In the genomic region with DNA sequence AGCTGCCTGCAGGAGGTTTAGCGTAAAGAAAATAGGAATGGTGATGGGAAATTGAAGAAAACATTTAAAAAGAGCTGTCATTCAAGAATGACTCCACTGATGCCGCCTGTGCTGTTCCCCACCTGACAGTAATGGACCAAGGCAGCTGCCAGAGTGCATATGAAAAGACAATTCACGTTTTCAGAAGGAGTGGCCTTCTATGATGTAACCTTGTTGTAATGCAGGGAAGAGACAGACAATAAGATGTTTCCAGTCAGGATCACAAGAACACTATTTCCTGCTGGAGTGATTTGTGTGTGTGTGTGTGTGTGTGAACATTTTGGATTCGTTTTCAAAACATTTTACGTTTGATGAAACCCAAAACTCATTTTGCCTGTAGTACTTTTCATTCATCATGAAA, we compare ENCODE assay signal across 13 cellular contexts.
A peak's percentile ranks its signal among the peaks of the same experiment; 100 is the strongest.
DNase-seq lines count a peak whose midpoint lies in the region; ATAC-seq and TF ChIP-seq lines count a peak whose summit lies in the region.
"Had no signal": no experiment of that assay in that cellular context is flagged by ENCODE, and none has a peak within 500 bp of the region (broad histone marks: within the 10 kb centered on the region; RNA-seq: fewer than 3 reads in every experiment).

No MANE protein-coding gene starts in this region.

- intact Hi-C loops in MCF 10A (cut with micrococcal nuclease) (no loop called here), breast epithelium (cut with DNase I; ENCODE audit: low total_unique reads) (no loop called here), aorta (cut with DNase I) (loop anchor here in 1 of 2 donors (5.0 kb wide), 1 partner anchor 36 kb away; no protein-coding TSS in a partner anchor)

- no TSS peak for BruUV-seq in MCF 10A (replicated peaks; lab: Mats Ljungman, UMichigan)

- CTCF ChIA-PET in MCF 10A (lab: Yijun Ruan, JAX): interaction anchor here (1.3 to 1.5 kb wide), 2 partner anchors 30 to 37 kb away, joined by 3 to 5 read pairs; no protein-coding TSS in a partner anchor

- H3K4me3 Mint-ChIP-seq in MCF 10A (ENCODE audit: unreplicated experiment) (no peak overlapping the region), nephron progenitor cell (no peak overlapping the region)
- H3K4me3 Mint-ChIP-seq: central memory CD8-positive, alpha-beta T cell had no signal

- H3K27me3 ChIP-seq in breast epithelium (no peaks in the 10 kb centered on the region), aorta (ENCODE audit: control insufficient read depth in 1 of 2, insufficient read depth in 2 of 2, low read length in 1 of 2) (no peaks in the 10 kb centered on the region)
- H3K27me3 ChIP-seq: hepatocyte, MG63 had no signal

- H3K4me3 ChIP-seq in breast epithelium (no peak overlapping the region), aorta (ENCODE audit: low read length in 2 of 2) (no peak overlapping the region)
- H3K4me3 ChIP-seq: hepatocyte, MG63 had no signal

- TF ChIP-seq POLR2A in breast epithelium (IDR thresholded peaks at IDR 0.05): no peak

- H3K27ac ChIP-seq in breast epithelium (no peak overlapping the region), aorta (ENCODE audit: low read depth in 1 of 2, low read length in 2 of 2) (peak overlapping the region; percentile 89 to 91)
- H3K27ac ChIP-seq: hepatocyte had no signal

- ATAC-seq in SK-N-SH treated with all-trans-retinoic acid at 6 μM for 48 hours: peak; percentile 49; the same call in 2 of the 3 replicates
- ATAC-seq in aorta (ENCODE audit: low FRiP score): no peak

- H3K27me3 Mint-ChIP-seq in MCF 10A (ENCODE audit: insufficient read depth, unreplicated experiment): no peaks in the 10 kb centered on the region
- H3K27me3 Mint-ChIP-seq in nephron progenitor cell (ENCODE audit: low read depth, poor library complexity): no peaks in the 10 kb centered on the region
- H3K27me3 Mint-ChIP-seq: central memory CD8-positive, alpha-beta T cell had no signal

- WGBS in aorta, 2 donors: 27 to 32% methylated on average over 5 of the region's 5 CpGs

- TF ChIP-seq CTCF in MCF 10A (IDR thresholded peaks at IDR 0.05; ENCODE audit: unreplicated experiment): no peak
- no peak for TF ChIP-seq CTCF in breast epithelium (IDR thresholded peaks at IDR 0.05)
- no peak for TF ChIP-seq CTCF in nephron progenitor cell (IDR thresholded peaks at IDR 0.05)

- DNase-seq in MCF 10A (ENCODE audit: unreplicated experiment) (peak; percentile 22), breast epithelium (ENCODE audit: low spot score in 2 of 2) (no peak), fibroblast of peridontal ligament (ENCODE audit: extremely low read depth) (peak; percentile 17), aorta (no peak), NOMO-1 treated with dmso at 0.1 percent for 144 hours (lab: John Stamatoyannopoulos, UW; ENCODE audit: unreplicated experiment) (no peak), nephron progenitor cell (no peak)
- DNase-seq in activated CD8-positive, alpha-beta memory T cell treated with anti-CD3 and anti-CD28 coated beads for 24 hours: no peak
- DNase-seq: activated CD8-positive, alpha-beta memory T cell treated with anti-CD3 and anti-CD28 coated beads, Interleukin-2, amount 50 U/mL, for 48 hours; MG63; stimulated activated CD8-positive, alpha-beta memory T cell treated with anti-CD3 and anti-CD28 coated beads, Interleukin-4, amount 100 ng/mL, for 48 hours had no signal

- POLR2A ChIA-PET in MCF 10A (lab: Yijun Ruan, JAX): interaction anchor here (1.1 kb wide), 1 partner anchor 37 kb away, joined by 4 read pairs; no protein-coding TSS in a partner anchor

- H3K9me3 ChIP-seq in breast epithelium: no peaks in the 10 kb centered on the region
- no peaks in the 10 kb centered on the region for H3K9me3 ChIP-seq in aorta (ENCODE audit: control insufficient read depth, low read length)
- H3K9me3 ChIP-seq: MG63 had no signal

- no peaks in the 10 kb centered on the region for H3K4me1 ChIP-seq in breast epithelium
- peaks cover 2 to 3% of the 10 kb centered on the region in 2 donors for H3K4me1 ChIP-seq in aorta (ENCODE audit: control insufficient read depth in 1 of 2, insufficient read depth in 2 of 2, low read length in 2 of 2)

- H3K9me3 Mint-ChIP-seq in MCF 10A (ENCODE audit: unreplicated experiment): no peaks in the 10 kb centered on the region
- H3K9me3 Mint-ChIP-seq in nephron progenitor cell: peaks cover 2% of the 10 kb centered on the region

- H3K36me3 Mint-ChIP-seq in MCF 10A (ENCODE audit: insufficient read depth, unreplicated experiment) (peaks cover 30% of the 10 kb centered on the region), nephron progenitor cell (ENCODE audit: low read depth) (peaks cover 39% of the 10 kb centered on the region)

- peaks cover 21% of the 10 kb centered on the region for H3K4me1 Mint-ChIP-seq in MCF 10A (ENCODE audit: insufficient read depth, unreplicated experiment)
- peaks cover 25% of the 10 kb centered on the region for H3K4me1 Mint-ChIP-seq in nephron progenitor cell

- peak overlapping the region; percentile 82 for H3K27ac Mint-ChIP-seq in MCF 10A (ENCODE audit: low read depth, unreplicated experiment)
- no peak overlapping the region for H3K27ac Mint-ChIP-seq in nephron progenitor cell

- H3K36me3 ChIP-seq in breast epithelium (no peaks in the 10 kb centered on the region), aorta (ENCODE audit: control insufficient read depth in 1 of 2, insufficient read depth in 2 of 2, low read length in 1 of 2) (peaks cover 0 to 1% of the 10 kb centered on the region in 2 donors)
- H3K36me3 ChIP-seq: MG63 had no signal

TF ChIP-seq in SK-N-SH treated with all-trans-retinoic acid at 6 μM for 48 hours, 23 proteins besides CTCF, POLR2A, EP300 and RAD21:
- no peak for TF ChIP-seq ZFP30 (CRISPR knock-in tag; IDR thresholded peaks at IDR 0.05)
- TF ChIP-seq, protein P1, sequence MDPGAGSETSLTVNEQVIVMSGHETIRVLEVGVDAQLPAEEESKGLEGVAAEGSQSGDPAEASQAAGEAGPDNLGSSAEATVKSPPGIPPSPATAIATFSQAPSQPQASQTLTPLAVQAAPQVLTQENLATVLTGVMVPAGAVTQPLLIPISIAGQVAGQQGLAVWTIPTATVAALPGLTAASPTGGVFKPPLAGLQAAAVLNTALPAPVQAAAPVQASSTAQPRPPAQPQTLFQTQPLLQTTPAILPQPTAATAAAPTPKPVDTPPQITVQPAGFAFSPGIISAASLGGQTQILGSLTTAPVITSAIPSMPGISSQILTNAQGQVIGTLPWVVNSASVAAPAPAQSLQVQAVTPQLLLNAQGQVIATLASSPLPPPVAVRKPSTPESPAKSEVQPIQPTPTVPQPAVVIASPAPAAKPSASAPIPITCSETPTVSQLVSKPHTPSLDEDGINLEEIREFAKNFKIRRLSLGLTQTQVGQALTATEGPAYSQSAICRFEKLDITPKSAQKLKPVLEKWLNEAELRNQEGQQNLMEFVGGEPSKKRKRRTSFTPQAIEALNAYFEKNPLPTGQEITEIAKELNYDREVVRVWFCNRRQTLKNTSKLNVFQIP (CRISPR knock-in tag; IDR thresholded peaks at IDR 0.05; ENCODE audit: borderline replicate concordance, low read depth): no peak
- TF ChIP-seq, protein P2, sequence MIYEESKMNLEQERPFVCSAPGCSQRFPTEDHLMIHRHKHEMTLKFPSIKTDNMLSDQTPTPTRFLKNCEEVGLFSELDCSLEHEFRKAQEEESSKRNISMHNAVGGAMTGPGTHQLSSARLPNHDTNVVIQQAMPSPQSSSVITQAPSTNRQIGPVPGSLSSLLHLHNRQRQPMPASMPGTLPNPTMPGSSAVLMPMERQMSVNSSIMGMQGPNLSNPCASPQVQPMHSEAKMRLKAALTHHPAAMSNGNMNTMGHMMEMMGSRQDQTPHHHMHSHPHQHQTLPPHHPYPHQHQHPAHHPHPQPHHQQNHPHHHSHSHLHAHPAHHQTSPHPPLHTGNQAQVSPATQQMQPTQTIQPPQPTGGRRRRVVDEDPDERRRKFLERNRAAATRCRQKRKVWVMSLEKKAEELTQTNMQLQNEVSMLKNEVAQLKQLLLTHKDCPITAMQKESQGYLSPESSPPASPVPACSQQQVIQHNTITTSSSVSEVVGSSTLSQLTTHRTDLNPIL (CRISPR knock-in tag; IDR thresholded peaks at IDR 0.05; ENCODE audit: low read depth): 0 out of 2 replicates have a peak, but pooled peaks have one; percentile 39
- TF ChIP-seq PPARA (CRISPR knock-in tag; IDR thresholded peaks at IDR 0.05; ENCODE audit: borderline replicate concordance): no peak
- no peak for TF ChIP-seq ZNF70 (CRISPR knock-in tag; IDR thresholded peaks at IDR 0.05)
- peak; percentile 51; the same call in 1 of the 2 replicates for TF ChIP-seq ISL1 (CRISPR knock-in tag; IDR thresholded peaks at IDR 0.05)

Comparison
In these comparisons a context has a peak if more than half of its experiments do, and no peak if none do; other contexts are left out.
1. DNase-seq: peak in MCF 10A (single experiment) and fibroblast of peridontal ligament (single experiment); none in breast epithelium (0 of 2), aorta (0 of 2), NOMO-1 treated with dmso at 0.1 percent for 144 hours (single experiment), activated CD8-positive, alpha-beta memory T cell treated with anti-CD3 and anti-CD28 coated beads for 24 hours (single experiment) and nephron progenitor cell (single experiment).
2. H3K27ac ChIP-seq: peak in aorta (2 of 2); none in breast epithelium (0 of 2).